ENCODE assay signal across 10 cellular contexts in the genomic region with DNA sequence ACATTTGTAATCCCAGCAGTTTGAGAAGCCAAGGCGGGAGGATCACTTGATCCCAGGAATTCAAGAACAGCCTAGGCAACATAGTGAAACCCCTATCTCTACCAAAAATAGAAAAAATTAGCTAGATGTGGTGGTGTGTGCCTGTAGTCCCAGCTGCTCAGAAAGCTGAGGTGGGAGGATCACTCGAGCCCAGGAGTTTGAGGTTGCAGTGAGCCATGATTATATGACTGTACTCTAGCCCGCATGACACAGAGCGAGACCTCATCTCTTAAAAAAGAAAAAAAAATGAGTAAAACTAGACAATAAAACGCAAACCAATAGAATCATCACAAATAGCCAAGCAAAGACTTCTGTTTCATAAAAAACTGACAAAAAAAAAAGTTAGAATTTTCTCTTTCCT. TPM values are rescaled to one million over a fixed set of nuclear protein-coding genes. Genes with fewer than 3 reads are reported as not detected.
DNase-seq lines count a peak whose midpoint lies in the region; ATAC-seq and TF ChIP-seq lines count a peak whose summit lies in the region.
"Had no signal": no experiment of that assay in that cellular context is flagged by ENCODE, and none has a peak within 500 bp of the region (broad histone marks: within the 10 kb centered on the region; RNA-seq: fewer than 3 reads in every experiment).

No MANE protein-coding gene starts in this region.

- ATAC-seq in HG02759 (IDR thresholded peaks at IDR 0.05; ENCODE audit: unreplicated experiment) = peak; percentile 84

- no peak for TF ChIP-seq CTCF in RWPE1 (conservative IDR thresholded peaks at IDR 0.05; ENCODE audit: low read depth)

- DNase-seq in activated CD4-positive, alpha-beta T cell treated with anti-CD3 and anti-CD28 coated beads, Interleukin-2, amount 10 ng/mL, durations not matched to agents 24 days and 14 days = peak; percentile 70
- DNase-seq in activated CD4-positive, alpha-beta T cell treated with anti-CD3 and anti-CD28 coated beads for 1 hour = no peak
- DNase-seq in RKO (ENCODE audit: low spot score) (peak; percentile 56), putamen (ENCODE audit: low spot score) (no peak), RWPE1 (ENCODE audit: low spot score) (no peak), hippocampal formation (lab: John Stamatoyannopoulos, UW) (no peak)
- peak; percentile 36 to 70 (median 44) for DNase-seq in stimulated activated CD4-positive, alpha-beta T cell treated with anti-CD3 and anti-CD28 coated beads, TNF-alpha, amount 100 ng/mL, for 48 hours (ENCODE audit: low read depth in 3 of 3)
- DNase-seq: NCI-H774 had no signal

- no peak overlapping the region for H3K27ac ChIP-seq in RWPE1

- H3K4me3 Mint-ChIP-seq in activated CD4-positive, alpha-beta T cell treated with anti-CD3 and anti-CD28 coated beads, Interleukin-2, amount 10 ng/mL, durations not matched to agents 24 days and 14 days = peak overlapping the region; percentile 5
- H3K4me3 Mint-ChIP-seq: dendritic cell treated with granulocyte-macrophage colony-stimulating factor and Interleukin-4, amounts not matched to agents 40 ng/mL and 50 ng/mL, for 4 days had no signal

- peaks cover 27% of the 10 kb centered on the region for H3K4me1 Mint-ChIP-seq in activated CD4-positive, alpha-beta T cell treated with anti-CD3 and anti-CD28 coated beads, Interleukin-2, amount 10 ng/mL, durations not matched to agents 24 days and 14 days

- intact Hi-C loops in activated CD4-positive, alpha-beta T cell treated with anti-CD3 and anti-CD28 coated beads, Interleukin-2, amount 10 ng/mL, durations not matched to agents 24 days and 14 days (cut with micrococcal nuclease) = loop anchor here (1.0 to 5.0 kb wide), 4 partner anchors 16 to 396 kb away; no protein-coding TSS in a partner anchor

- H3K27me3 Mint-ChIP-seq in activated CD4-positive, alpha-beta T cell treated with anti-CD3 and anti-CD28 coated beads, Interleukin-2, amount 10 ng/mL, durations not matched to agents 24 days and 14 days = no peaks in the 10 kb centered on the region
- H3K27me3 Mint-ChIP-seq: dendritic cell treated with granulocyte-macrophage colony-stimulating factor and Interleukin-4, amounts not matched to agents 40 ng/mL and 50 ng/mL, for 4 days had no signal

- POLR2A ChIA-PET in RWPE1 (lab: Yijun Ruan, JAX; ENCODE audit: low non-redundant PET) = no interaction called here

- no peaks in the 10 kb centered on the region for H3K9me3 Mint-ChIP-seq in activated CD4-positive, alpha-beta T cell treated with anti-CD3 and anti-CD28 coated beads, Interleukin-2, amount 10 ng/mL, durations not matched to agents 24 days and 14 days
- H3K9me3 Mint-ChIP-seq: dendritic cell treated with granulocyte-macrophage colony-stimulating factor and Interleukin-4, amounts not matched to agents 40 ng/mL and 50 ng/mL, for 4 days had no signal

- H3K27ac Mint-ChIP-seq in activated CD4-positive, alpha-beta T cell treated with anti-CD3 and anti-CD28 coated beads, Interleukin-2, amount 10 ng/mL, durations not matched to agents 24 days and 14 days = no peak overlapping the region
- H3K27ac Mint-ChIP-seq: dendritic cell treated with granulocyte-macrophage colony-stimulating factor and Interleukin-4, amounts not matched to agents 40 ng/mL and 50 ng/mL, for 4 days had no signal

- CTCF ChIA-PET in RWPE1 (lab: Yijun Ruan, JAX) = no interaction called here

- peaks cover 50% of the 10 kb centered on the region for H3K36me3 Mint-ChIP-seq in activated CD4-positive, alpha-beta T cell treated with anti-CD3 and anti-CD28 coated beads, Interleukin-2, amount 10 ng/mL, durations not matched to agents 24 days and 14 days (ENCODE audit: low read depth)

RNA-seq across cellular contexts. Expression of a gene that starts 21.8 kb away (rescaled TPM):
- 48.6 and 52.7 TPM in 2 replicates for total RNA-seq in activated CD4-positive, alpha-beta T cell treated with anti-CD3 and anti-CD28 coated beads, Interleukin-2, amount 10 ng/mL, durations not matched to agents 24 days and 14 days

RNA-seq across cellular contexts. Expression of a gene that starts 53.3 kb away (rescaled TPM):
- 4.4 and 4.5 TPM in 2 replicates for total RNA-seq in activated CD4-positive, alpha-beta T cell treated with anti-CD3 and anti-CD28 coated beads, Interleukin-2, amount 10 ng/mL, durations not matched to agents 24 days and 14 days

Comparison
In these comparisons a context has a peak if more than half of its experiments do, and no peak if none do; other contexts are left out.
1. DNase-seq: peak in activated CD4-positive, alpha-beta T cell treated with anti-CD3 and anti-CD28 coated beads, Interleukin-2, amount 10 ng/mL, durations not matched to agents 24 days and 14 days (single experiment), RKO (single experiment) and stimulated activated CD4-positive, alpha-beta T cell treated with anti-CD3 and anti-CD28 coated beads, TNF-alpha, amount 100 ng/mL, for 48 hours (3 of 3); none in activated CD4-positive, alpha-beta T cell treated with anti-CD3 and anti-CD28 coated beads for 1 hour (single experiment), putamen (single experiment), RWPE1 (single experiment) and hippocampal formation (0 of 2).